In genomic region chr3:12194669-12195161, GRCh38 we compare ENCODE assay signal across 8 cellular contexts. TPM values are rescaled to one million over a fixed set of nuclear protein-coding genes. Genes with fewer than 3 reads are reported as not detected.
A peak's percentile ranks its signal among the peaks of the same experiment; 100 is the strongest.
DNase-seq lines count a peak whose midpoint lies in the region; ATAC-seq and TF ChIP-seq lines count a peak whose summit lies in the region.

No MANE protein-coding gene starts in this region.

- peak; percentile 69 for DNase-seq in activated CD4-positive, alpha-beta T cell treated with anti-CD3 and anti-CD28 coated beads for 48 hours
- DNase-seq in activated CD4-positive, alpha-beta T cell treated with anti-CD3 and anti-CD28 coated beads for 1 hour, result no peak
- DNase-seq in NCI-H460 (ENCODE audit: extremely low read depth, low read depth) (peak; percentile 91), endodermal cell (peak; percentile 61), cardiac septum (ENCODE audit: low spot score) (no peak), NCI-H187 treated with DMSO at 0.1 percent for 48 hours (lab: John Stamatoyannopoulos, UW) (no peak)
- peak in 1 of 2 donors; percentile 33 for DNase-seq in stimulated activated naive CD8-positive, alpha-beta T cell treated with anti-CD3 and anti-CD28 coated beads, Interleukin-15, amount 100 ng/mL, for 72 hours

- CTCF ChIA-PET in HEK293 (lab: Yijun Ruan, JAX), result interaction anchor here (0.7 to 1.8 kb wide), 4 partner anchors 14 to 153 kb away, joined by 3 to 7 read pairs (median 4); no protein-coding TSS in a partner anchor

- H3K9me3 ChIP-seq in HEK293 (ENCODE audit: control insufficient read depth, insufficient read depth, low read depth, low read length) (no peaks in the 10 kb centered on the region), endodermal cell (ENCODE audit: control insufficient read depth, low read length) (no peaks in the 10 kb centered on the region)

- H3K4me3 ChIP-seq in HEK293 (ENCODE audit: low read depth, low read length) (no peak overlapping the region), endodermal cell (ENCODE audit: low read length) (no peak overlapping the region)

- H3K27me3 Mint-ChIP-seq in endodermal cell (ENCODE audit: insufficient read depth), result no peaks in the 10 kb centered on the region
- peaks cover 32% of the 10 kb centered on the region for H3K27me3 Mint-ChIP-seq in stimulated activated naive CD8-positive, alpha-beta T cell treated with anti-CD3 and anti-CD28 coated beads, Interleukin-15, amount 100 ng/mL, for 72 hours

- H3K4me3 Mint-ChIP-seq in endodermal cell, result no peak overlapping the region
- peak overlapping the region; percentile 67 to 69 for H3K4me3 Mint-ChIP-seq in stimulated activated naive CD8-positive, alpha-beta T cell treated with anti-CD3 and anti-CD28 coated beads, Interleukin-15, amount 100 ng/mL, for 72 hours

- no peak overlapping the region for H3K9ac ChIP-seq in endodermal cell (ENCODE audit: extremely low read depth, low read length, poor library complexity, severe bottlenecking)

- 88 to 92% methylated on average over 3 of the region's 3 CpGs for WGBS in endodermal cell (ENCODE audit: insufficient coverage in 1 of 2, insufficient read length in 1 of 2), 2 experiments

- H3K27ac Mint-ChIP-seq in endodermal cell, result no peak overlapping the region
- peak overlapping the region; percentile 85 to 98 for H3K27ac Mint-ChIP-seq in stimulated activated naive CD8-positive, alpha-beta T cell treated with anti-CD3 and anti-CD28 coated beads, Interleukin-15, amount 100 ng/mL, for 72 hours

- no peaks in the 10 kb centered on the region for H3K27me3 ChIP-seq in endodermal cell (ENCODE audit: control insufficient read depth, insufficient read depth, low read length, poor library complexity, severe bottlenecking)

- TF ChIP-seq CTCF in HEK293 (tag by site-specific recombination; IDR thresholded peaks at IDR 0.05) (peak; percentile 72), endodermal cell (conservative IDR thresholded peaks at IDR 0.05) (peak; percentile 61)

- POLR2A ChIA-PET in HEK293 (lab: Yijun Ruan, JAX), result no interaction called here

- peaks cover 4% of the 10 kb centered on the region for H3K9me3 Mint-ChIP-seq in endodermal cell
- no peaks in the 10 kb centered on the region for H3K9me3 Mint-ChIP-seq in stimulated activated naive CD8-positive, alpha-beta T cell treated with anti-CD3 and anti-CD28 coated beads, Interleukin-15, amount 100 ng/mL, for 72 hours

- ATAC-seq in stimulated activated naive CD8-positive, alpha-beta T cell treated with anti-CD3 and anti-CD28 coated beads, Interleukin-15, amount 100 ng/mL, for 72 hours, result no peak

- H3K4me1 ChIP-seq in HEK293 (ENCODE audit: control insufficient read depth, insufficient read depth, low read length) (peaks cover 9% of the 10 kb centered on the region), endodermal cell (ENCODE audit: control insufficient read depth, insufficient read depth, low read length) (no peaks in the 10 kb centered on the region)

- H3K27ac ChIP-seq in HEK293 (ENCODE audit: extremely low read depth, low read depth, low read length), result no peak overlapping the region
- H3K27ac ChIP-seq in endodermal cell (ENCODE audit: low read depth, low read length), result no peak overlapping the region

- intact Hi-C loops in cardiac septum (cut with DNase I), result no loop called here

- H3K36me3 Mint-ChIP-seq in endodermal cell (ENCODE audit: low read depth), result no peaks in the 10 kb centered on the region

- peaks cover 23% of the 10 kb centered on the region for H3K4me1 Mint-ChIP-seq in endodermal cell
- peaks cover 73% of the 10 kb centered on the region for H3K4me1 Mint-ChIP-seq in stimulated activated naive CD8-positive, alpha-beta T cell treated with anti-CD3 and anti-CD28 coated beads, Interleukin-15, amount 100 ng/mL, for 72 hours

- no peaks in the 10 kb centered on the region for H3K36me3 ChIP-seq in HEK293 (ENCODE audit: control insufficient read depth in 2 of 2, insufficient read depth in 1 of 2, low read length in 2 of 2)
- H3K36me3 ChIP-seq in endodermal cell (ENCODE audit: control insufficient read depth, insufficient read depth, low read length), result no peaks in the 10 kb centered on the region

TF ChIP-seq in HEK293, 187 proteins besides CTCF, POLR2A, EP300 and RAD21:
- TF ChIP-seq ZNF132 (tag by site-specific recombination; IDR thresholded peaks at IDR 0.05; ENCODE audit: borderline replicate concordance) (no peak), ZNF423 (tag by site-specific recombination; IDR thresholded peaks at IDR 0.05) (0 out of 2 replicates have a peak, but pooled peaks have one; percentile 40), HOXD13 (CRISPR knock-in tag; IDR thresholded peaks at IDR 0.05; ENCODE audit: borderline replicate concordance) (no peak), ZBTB17 (tag by site-specific recombination; IDR thresholded peaks at IDR 0.05) (0 out of 2 replicates have a peak, but pooled peaks have one; percentile 9), ZNF555 (tag by site-specific recombination; conservative IDR thresholded peaks at IDR 0.05) (no peak), PRDM4 (tag by site-specific recombination; IDR thresholded peaks at IDR 0.05) (no peak), ZNF23 (tag by site-specific recombination; IDR thresholded peaks at IDR 0.05; ENCODE audit: borderline replicate concordance) (no peak), ZNF488 (tag by site-specific recombination; IDR thresholded peaks at IDR 0.05) (no peak), ZIC2 (tag by site-specific recombination; IDR thresholded peaks at IDR 0.05) (peak; percentile 51; the same call in 1 of the 2 replicates), ZNF121 (tag by site-specific recombination; IDR thresholded peaks at IDR 0.05) (no peak), KLF9 (tag by site-specific recombination; IDR thresholded peaks at IDR 0.05; ENCODE audit: low read depth) (no peak), ZNF350 (tag by site-specific recombination; IDR thresholded peaks at IDR 0.05) (no peak)
- TF ChIP-seq, protein P1, sequence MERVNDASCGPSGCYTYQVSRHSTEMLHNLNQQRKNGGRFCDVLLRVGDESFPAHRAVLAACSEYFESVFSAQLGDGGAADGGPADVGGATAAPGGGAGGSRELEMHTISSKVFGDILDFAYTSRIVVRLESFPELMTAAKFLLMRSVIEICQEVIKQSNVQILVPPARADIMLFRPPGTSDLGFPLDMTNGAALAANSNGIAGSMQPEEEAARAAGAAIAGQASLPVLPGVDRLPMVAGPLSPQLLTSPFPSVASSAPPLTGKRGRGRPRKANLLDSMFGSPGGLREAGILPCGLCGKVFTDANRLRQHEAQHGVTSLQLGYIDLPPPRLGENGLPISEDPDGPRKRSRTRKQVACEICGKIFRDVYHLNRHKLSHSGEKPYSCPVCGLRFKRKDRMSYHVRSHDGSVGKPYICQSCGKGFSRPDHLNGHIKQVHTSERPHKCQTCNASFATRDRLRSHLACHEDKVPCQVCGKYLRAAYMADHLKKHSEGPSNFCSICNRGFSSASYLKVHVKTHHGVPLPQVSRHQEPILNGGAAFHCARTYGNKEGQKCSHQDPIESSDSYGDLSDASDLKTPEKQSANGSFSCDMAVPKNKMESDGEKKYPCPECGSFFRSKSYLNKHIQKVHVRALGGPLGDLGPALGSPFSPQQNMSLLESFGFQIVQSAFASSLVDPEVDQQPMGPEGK (tag by site-specific recombination; IDR thresholded peaks at IDR 0.05), result no peak
TF ChIP-seq in HEK293: peak in this region for 3.

RNA-seq across cellular contexts. Expression of gene TIMP4, which starts 36.0 kb away (rescaled TPM):
- 3.6 and 4.7 TPM in 2 replicates for total RNA-seq in NCI-H460 (2014; rRNA removed; shearing (Covaris generic))
- 0.25 and 3.0 TPM in 2 replicates for polyA plus RNA-seq in NCI-H460 (2014; cell fraction: nucleus; rRNA removed)
- total RNA-seq in endodermal cell (1 to 10 TPM in 1 of 2 donors, not detected in 1; 4.4 TPM), cardiac septum (4.3 TPM)
- 2.7 TPM for polyA plus RNA-seq in endodermal cell (2013, experiment 1 of 2)
- polyA plus RNA-seq in endodermal cell (2013, experiment 2 of 2), result 2.9 TPM

Comparison
In these comparisons a context has a peak if more than half of its experiments do, and no peak if none do; other contexts are left out.
1. DNase-seq: peak in activated CD4-positive, alpha-beta T cell treated with anti-CD3 and anti-CD28 coated beads for 48 hours (single experiment), NCI-H460 (single experiment) and endodermal cell (single experiment); none in activated CD4-positive, alpha-beta T cell treated with anti-CD3 and anti-CD28 coated beads for 1 hour (single experiment), cardiac septum (single experiment) and NCI-H187 treated with DMSO at 0.1 percent for 48 hours (single experiment).